ENCODE assay signal across 12 cellular contexts in genomic region chr14:94936901-94937321, GRCh38.
DNase-seq lines count a peak whose midpoint lies in the region; ATAC-seq and TF ChIP-seq lines count a peak whose summit lies in the region.
"Had no signal": no experiment of that assay in that cellular context is flagged by ENCODE, and none has a peak within 500 bp of the region (broad histone marks: within the 10 kb centered on the region; RNA-seq: fewer than 3 reads in every experiment).

No MANE protein-coding gene starts in this region.

- TF ChIP-seq CTCF in lower lobe of right lung (IDR thresholded peaks at IDR 0.05): no peak

- intact Hi-C loops in lower lobe of right lung (cut with DNase I): no loop called here

- peak; percentile 12 to 32 for ATAC-seq in lower lobe of right lung
- no peak for ATAC-seq in GM18498 (IDR thresholded peaks at IDR 0.05; ENCODE audit: unreplicated experiment)

- no peaks in the 10 kb centered on the region for H3K36me3 ChIP-seq in lower lobe of right lung

- H3K9me3 ChIP-seq in lower lobe of right lung: no peaks in the 10 kb centered on the region

- DNase-seq in Daoy (ENCODE audit: low read depth) (peak; percentile 19), caudate nucleus (lab: John Stamatoyannopoulos, UW) (peak in 32 of 61 donors; percentile 4 to 77 (median 28)), lower lobe of right lung (no peak), NCI-H345 (lab: John Stamatoyannopoulos, UW) (no peak), NCI-H1105 (lab: John Stamatoyannopoulos, UW) (no peak), cerebellar cortex (ENCODE audit: low spot score) (no peak)
- DNase-seq: activated CD4-positive, alpha-beta T cell treated with anti-CD3 and anti-CD28 coated beads, Interleukin-2, amount 50 U/mL, for 1 hour; activated effector memory CD4-positive, alpha-beta T cell treated with anti-CD3 and anti-CD28 coated beads, Interleukin-2, amount 50 U/mL, for 16 hours; NCI-H187 had no signal

- H3K4me1 ChIP-seq in lower lobe of right lung: no peaks in the 10 kb centered on the region
- H3K4me1 ChIP-seq: parathyroid adenoma had no signal

- H3K4me3 ChIP-seq in lower lobe of right lung: peak overlapping the region; percentile 32
- H3K4me3 ChIP-seq in skin epidermis: peak overlapping the region in 1 of 7 experiments; percentile 16

- H3K27ac ChIP-seq in caudate nucleus (ENCODE audit: low read depth, low read length) (peak overlapping the region; percentile 0), lower lobe of right lung (no peak overlapping the region), skin epidermis (peak overlapping the region in 13 of 21 experiments; percentile 0 to 89 (median 71))
- H3K27ac ChIP-seq: parathyroid adenoma had no signal

- H3K27me3 ChIP-seq in lower lobe of right lung (ENCODE audit: low read depth): no peaks in the 10 kb centered on the region

Comparison
In these comparisons a context has a peak if more than half of its experiments do, and no peak if none do; other contexts are left out.
1. DNase-seq: peak in Daoy (single experiment) and caudate nucleus (32 of 61); none in lower lobe of right lung (single experiment), NCI-H345 (single experiment), NCI-H1105 (single experiment) and cerebellar cortex (single experiment).